ENCODE assay signal across 16 cellular contexts in the genomic region with DNA sequence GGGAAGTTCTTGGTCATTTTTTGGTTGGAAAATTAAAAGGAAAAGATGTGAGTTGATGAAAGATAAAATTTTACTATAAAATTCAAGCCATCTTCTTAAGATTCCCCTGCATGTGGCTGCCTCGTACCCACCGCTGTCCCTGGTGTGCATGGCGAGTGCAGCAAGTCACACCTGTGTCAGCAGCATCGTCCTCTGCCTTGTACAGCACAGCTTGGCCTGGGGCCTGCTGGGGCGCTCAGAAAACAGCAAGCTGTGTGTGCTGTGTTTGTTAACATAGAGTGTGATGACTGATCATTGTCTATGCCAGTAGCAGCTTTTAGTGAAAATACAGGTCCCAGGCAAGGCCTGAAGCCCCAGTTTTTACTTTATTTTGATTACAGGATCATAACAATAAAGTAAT. TPM values are rescaled to one million over a fixed set of nuclear protein-coding genes. Genes with fewer than 3 reads are reported as not detected.
DNase-seq lines count a peak whose midpoint lies in the region; ATAC-seq and TF ChIP-seq lines count a peak whose summit lies in the region.
"Had no signal": no experiment of that assay in that cellular context is flagged by ENCODE, and none has a peak within 500 bp of the region (broad histone marks: within the 10 kb centered on the region; RNA-seq: fewer than 3 reads in every experiment).

No MANE protein-coding gene starts in this region.

- H3K27ac Mint-ChIP-seq in activated CD4-positive, alpha-beta T cell treated with anti-CD3 and anti-CD28 coated beads for 36 hours = peak overlapping the region; percentile 47
- H3K27ac Mint-ChIP-seq in WTC11 (no peak overlapping the region; the same call in 1 of the 2 replicates), nephron progenitor cell (peak overlapping the region; percentile 72)
- H3K27ac Mint-ChIP-seq in stimulated activated memory B cell treated with anti-CD40 and anti-IgM and Interleukin-4, amounts not matched to agents 10 μg/mL and 1 μg/mL and 100 μg/mL, for 72 hours = peak overlapping the region; percentile 25
- peak overlapping the region in 1 of 9 donors; percentile 8 for H3K27ac Mint-ChIP-seq in naive thymus-derived CD4-positive, alpha-beta T cell
- H3K27ac Mint-ChIP-seq: CD14-positive monocyte had no signal

- no peak overlapping the region for H3K4me3 Mint-ChIP-seq in activated CD4-positive, alpha-beta T cell treated with anti-CD3 and anti-CD28 coated beads for 36 hours
- H3K4me3 Mint-ChIP-seq in WTC11 = no peak overlapping the region
- H3K4me3 Mint-ChIP-seq in nephron progenitor cell = no peak overlapping the region
- H3K4me3 Mint-ChIP-seq in stimulated activated memory B cell treated with anti-CD40 and anti-IgM and Interleukin-4, amounts not matched to agents 10 μg/mL and 1 μg/mL and 100 μg/mL, for 72 hours = no peak overlapping the region
- H3K4me3 Mint-ChIP-seq in naive thymus-derived CD4-positive, alpha-beta T cell = no peak overlapping the region
- H3K4me3 Mint-ChIP-seq: CD14-positive monocyte; CD4-positive, alpha-beta memory T cell; H9 had no signal

- intact Hi-C loops in activated CD4-positive, alpha-beta T cell treated with anti-CD3 and anti-CD28 coated beads for 36 hours (cut with DNase I, micrococcal nuclease) = no loop called here
- intact Hi-C loops in naive thymus-derived CD4-positive, alpha-beta T cell (cut with micrococcal nuclease) = no loop called here

- H3K36me3 ChIP-seq in naive thymus-derived CD4-positive, alpha-beta T cell (ENCODE audit: control insufficient read depth in 2 of 3, insufficient read depth in 3 of 3, low read length in 3 of 3) = peaks cover 0 to 88% (median 0%) of the 10 kb centered on the region in 3 experiments

- no peaks in the 10 kb centered on the region for H3K9me3 Mint-ChIP-seq in activated CD4-positive, alpha-beta T cell treated with anti-CD3 and anti-CD28 coated beads for 36 hours (ENCODE audit: low read depth)
- H3K9me3 Mint-ChIP-seq in WTC11 = no peaks in the 10 kb centered on the region
- no peaks in the 10 kb centered on the region for H3K9me3 Mint-ChIP-seq in nephron progenitor cell
- no peaks in the 10 kb centered on the region for H3K9me3 Mint-ChIP-seq in stimulated activated memory B cell treated with anti-CD40 and anti-IgM and Interleukin-4, amounts not matched to agents 10 μg/mL and 1 μg/mL and 100 μg/mL, for 72 hours
- H3K9me3 Mint-ChIP-seq in naive thymus-derived CD4-positive, alpha-beta T cell = no peaks in the 10 kb centered on the region
- H3K9me3 Mint-ChIP-seq: CD14-positive monocyte; CD4-positive, alpha-beta memory T cell; H9 had no signal

- H3K4me3 ChIP-seq in naive thymus-derived CD4-positive, alpha-beta T cell (ENCODE audit: low read length) = no peak overlapping the region
- H3K4me3 ChIP-seq: BLaER1 had no signal

- H3K4me1 ChIP-seq in naive thymus-derived CD4-positive, alpha-beta T cell (ENCODE audit: control insufficient read depth in 2 of 2, insufficient read depth in 2 of 2, low read length in 2 of 2) = no peaks in the 10 kb centered on the region

- no peaks in the 10 kb centered on the region for H3K4me1 Mint-ChIP-seq in activated CD4-positive, alpha-beta T cell treated with anti-CD3 and anti-CD28 coated beads for 36 hours
- H3K4me1 Mint-ChIP-seq in WTC11 = no peaks in the 10 kb centered on the region
- H3K4me1 Mint-ChIP-seq in nephron progenitor cell = peaks cover 28% of the 10 kb centered on the region
- no peaks in the 10 kb centered on the region for H3K4me1 Mint-ChIP-seq in stimulated activated memory B cell treated with anti-CD40 and anti-IgM and Interleukin-4, amounts not matched to agents 10 μg/mL and 1 μg/mL and 100 μg/mL, for 72 hours
- peaks cover 0 to 6% (median 5%) of the 10 kb centered on the region in 7 donors for H3K4me1 Mint-ChIP-seq in naive thymus-derived CD4-positive, alpha-beta T cell
- H3K4me1 Mint-ChIP-seq: CD14-positive monocyte had no signal

- no peak for ATAC-seq in activated CD4-positive, alpha-beta T cell treated with anti-CD3 and anti-CD28 coated beads for 36 hours
- peak; percentile 46; the same call in 1 of the 2 replicates for ATAC-seq in WTC11
- no peak for ATAC-seq in stimulated activated memory B cell treated with anti-CD40 and anti-IgM and Interleukin-4, amounts not matched to agents 10 μg/mL and 1 μg/mL and 100 μg/mL, for 72 hours
- no peak for ATAC-seq in naive thymus-derived CD4-positive, alpha-beta T cell

- H3K9me3 ChIP-seq in naive thymus-derived CD4-positive, alpha-beta T cell (ENCODE audit: control insufficient read depth in 2 of 3, low read length in 3 of 3) = no peaks in the 10 kb centered on the region
- H3K9me3 ChIP-seq: BLaER1 had no signal

- H3K27me3 ChIP-seq in naive thymus-derived CD4-positive, alpha-beta T cell (ENCODE audit: control insufficient read depth in 2 of 2, insufficient read depth in 2 of 2, low read length in 2 of 2) = no peaks in the 10 kb centered on the region
- H3K27me3 ChIP-seq: BLaER1 had no signal

- no peaks in the 10 kb centered on the region for H3K27me3 Mint-ChIP-seq in activated CD4-positive, alpha-beta T cell treated with anti-CD3 and anti-CD28 coated beads for 36 hours
- no peaks in the 10 kb centered on the region for H3K27me3 Mint-ChIP-seq in WTC11 (ENCODE audit: low read depth)
- H3K27me3 Mint-ChIP-seq in nephron progenitor cell (ENCODE audit: low read depth, poor library complexity) = no peaks in the 10 kb centered on the region
- H3K27me3 Mint-ChIP-seq in stimulated activated memory B cell treated with anti-CD40 and anti-IgM and Interleukin-4, amounts not matched to agents 10 μg/mL and 1 μg/mL and 100 μg/mL, for 72 hours = no peaks in the 10 kb centered on the region
- no peaks in the 10 kb centered on the region for H3K27me3 Mint-ChIP-seq in naive thymus-derived CD4-positive, alpha-beta T cell
- H3K27me3 Mint-ChIP-seq: CD4-positive, alpha-beta memory T cell had no signal

- CTCF ChIA-PET in activated CD4-positive, alpha-beta T cell treated with anti-CD3 and anti-CD28 coated beads for 36 hours (lab: Charles Lee) = no interaction called here
- CTCF ChIA-PET in WTC11 (lab: Charles Lee) = no interaction called here
- CTCF ChIA-PET in naive thymus-derived CD4-positive, alpha-beta T cell (lab: Charles Lee) = no interaction called here

- TF ChIP-seq CTCF in WTC11 (IDR thresholded peaks at IDR 0.05) (no peak), nephron progenitor cell (IDR thresholded peaks at IDR 0.05) (no peak)

- DNase-seq in activated CD4-positive, alpha-beta T cell treated with anti-CD3 and anti-CD28 coated beads for 36 hours = no peak
- no peak for DNase-seq in activated CD4-positive, alpha-beta T cell treated with anti-CD3 and anti-CD28 coated beads for 4 hours
- DNase-seq in WTC11 (ENCODE audit: low spot score) (no peak), nephron progenitor cell (no peak), occipital lobe (lab: John Stamatoyannopoulos, UW) (no peak), mucosa of gallbladder (ENCODE audit: low spot score) (no peak)
- no peak for DNase-seq in naive thymus-derived CD4-positive, alpha-beta T cell
- DNase-seq: 8988T; CD4-positive, alpha-beta memory T cell; DMS153; DMS79; GDM1; H9 had no signal

- H3K27ac ChIP-seq in naive thymus-derived CD4-positive, alpha-beta T cell (ENCODE audit: low read depth, low read length) = no peak overlapping the region
- H3K27ac ChIP-seq: BLaER1 had no signal

- H3K36me3 Mint-ChIP-seq in activated CD4-positive, alpha-beta T cell treated with anti-CD3 and anti-CD28 coated beads for 36 hours (ENCODE audit: low read depth) = peaks cover 19% of the 10 kb centered on the region
- H3K36me3 Mint-ChIP-seq in WTC11 (peaks cover 5% of the 10 kb centered on the region), nephron progenitor cell (ENCODE audit: low read depth) (peaks cover 65% of the 10 kb centered on the region)
- H3K36me3 Mint-ChIP-seq in stimulated activated memory B cell treated with anti-CD40 and anti-IgM and Interleukin-4, amounts not matched to agents 10 μg/mL and 1 μg/mL and 100 μg/mL, for 72 hours = peaks cover 63% of the 10 kb centered on the region
- H3K36me3 Mint-ChIP-seq in naive thymus-derived CD4-positive, alpha-beta T cell = peaks cover 4 to 38% (median 5%) of the 10 kb centered on the region in 5 donors

- POLR2A ChIA-PET in activated CD4-positive, alpha-beta T cell treated with anti-CD3 and anti-CD28 coated beads for 36 hours (lab: Charles Lee) = no interaction called here
- POLR2A ChIA-PET in WTC11 (lab: Charles Lee) = no interaction called here
- POLR2A ChIA-PET in naive thymus-derived CD4-positive, alpha-beta T cell (lab: Charles Lee) = no interaction called here

TF ChIP-seq in WTC11, 78 proteins besides CTCF, POLR2A, EP300 and RAD21 (continues in another document):
- TF ChIP-seq, protein P1, sequence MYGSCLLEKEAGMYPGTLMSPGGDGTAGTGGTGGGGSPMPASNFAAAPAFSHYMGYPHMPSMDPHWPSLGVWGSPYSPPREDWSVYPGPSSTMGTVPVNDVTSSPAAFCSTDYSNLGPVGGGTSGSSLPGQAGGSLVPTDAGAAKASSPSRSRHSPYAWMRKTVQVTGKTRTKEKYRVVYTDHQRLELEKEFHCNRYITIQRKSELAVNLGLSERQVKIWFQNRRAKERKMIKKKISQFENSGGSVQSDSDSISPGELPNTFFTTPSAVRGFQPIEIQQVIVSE (CRISPR knock-in tag; IDR thresholded peaks at IDR 0.05; ENCODE audit: borderline replicate concordance) = no peak
- TF ChIP-seq NFATC4 (CRISPR knock-in tag; IDR thresholded peaks at IDR 0.05) = no peak
- TF ChIP-seq JUN (CRISPR knock-in tag; IDR thresholded peaks at IDR 0.05) = no peak
- no peak for TF ChIP-seq EMX1 (CRISPR knock-in tag; IDR thresholded peaks at IDR 0.05)
- TF ChIP-seq, protein P2, sequence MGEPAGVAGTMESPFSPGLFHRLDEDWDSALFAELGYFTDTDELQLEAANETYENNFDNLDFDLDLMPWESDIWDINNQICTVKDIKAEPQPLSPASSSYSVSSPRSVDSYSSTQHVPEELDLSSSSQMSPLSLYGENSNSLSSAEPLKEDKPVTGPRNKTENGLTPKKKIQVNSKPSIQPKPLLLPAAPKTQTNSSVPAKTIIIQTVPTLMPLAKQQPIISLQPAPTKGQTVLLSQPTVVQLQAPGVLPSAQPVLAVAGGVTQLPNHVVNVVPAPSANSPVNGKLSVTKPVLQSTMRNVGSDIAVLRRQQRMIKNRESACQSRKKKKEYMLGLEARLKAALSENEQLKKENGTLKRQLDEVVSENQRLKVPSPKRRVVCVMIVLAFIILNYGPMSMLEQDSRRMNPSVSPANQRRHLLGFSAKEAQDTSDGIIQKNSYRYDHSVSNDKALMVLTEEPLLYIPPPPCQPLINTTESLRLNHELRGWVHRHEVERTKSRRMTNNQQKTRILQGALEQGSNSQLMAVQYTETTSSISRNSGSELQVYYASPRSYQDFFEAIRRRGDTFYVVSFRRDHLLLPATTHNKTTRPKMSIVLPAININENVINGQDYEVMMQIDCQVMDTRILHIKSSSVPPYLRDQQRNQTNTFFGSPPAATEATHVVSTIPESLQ (CRISPR knock-in tag; IDR thresholded peaks at IDR 0.05) = no peak

RNA-seq across cellular contexts. Expression of a gene that starts 56.7 kb away (rescaled TPM):
- 10 to 100 TPM; 21.9 to 26.3 TPM for total RNA-seq in activated CD4-positive, alpha-beta T cell treated with anti-CD3 and anti-CD28 coated beads for 36 hours
- total RNA-seq in WTC11 (2021) = 15.2 to 16.8 TPM (median 15.2 TPM) in 3 replicates
- total RNA-seq in naive thymus-derived CD4-positive, alpha-beta T cell = 10 to 100 TPM; 27.2 to 53.4 (median 35.5) TPM
- polyA plus RNA-seq in naive thymus-derived CD4-positive, alpha-beta T cell = 10 to 100 TPM; 31.0 to 49.3 TPM
- 62.4 TPM for total RNA-seq in occipital lobe
- 38.9 TPM for total RNA-seq in mucosa of gallbladder
